ENCODE assay signal across 1 cellular context in the genomic region with DNA sequence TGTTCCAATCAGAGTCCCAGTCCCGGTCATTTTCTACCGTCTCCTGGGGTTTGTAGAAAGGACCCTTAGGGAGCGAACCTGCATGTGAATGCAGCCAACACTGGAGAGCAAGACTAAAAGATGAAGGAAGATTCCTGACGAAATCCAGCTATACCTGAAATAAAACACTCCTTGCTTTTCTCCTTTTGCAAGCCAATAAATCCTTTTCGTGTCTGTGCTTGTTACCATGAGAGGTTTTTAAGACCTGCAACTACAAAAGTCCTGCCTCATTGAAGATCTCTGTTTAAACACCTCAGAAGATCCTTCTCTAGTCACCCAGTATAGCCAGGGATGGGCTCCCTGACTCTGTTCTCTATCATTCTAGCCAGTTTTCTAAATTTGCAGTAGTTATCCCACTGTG.
TF ChIP-seq lines count a peak whose summit lies in the region.

No MANE protein-coding gene starts in this region.

TF ChIP-seq in WTC11, 78 proteins besides CTCF, POLR2A, EP300 and RAD21 (continued from another document):
- no peak for TF ChIP-seq TP53 (CRISPR knock-in tag; IDR thresholded peaks at IDR 0.05)
- no peak for TF ChIP-seq GTF2I (CRISPR knock-in tag; conservative IDR thresholded peaks at IDR 0.05)
- TF ChIP-seq, protein P1, sequence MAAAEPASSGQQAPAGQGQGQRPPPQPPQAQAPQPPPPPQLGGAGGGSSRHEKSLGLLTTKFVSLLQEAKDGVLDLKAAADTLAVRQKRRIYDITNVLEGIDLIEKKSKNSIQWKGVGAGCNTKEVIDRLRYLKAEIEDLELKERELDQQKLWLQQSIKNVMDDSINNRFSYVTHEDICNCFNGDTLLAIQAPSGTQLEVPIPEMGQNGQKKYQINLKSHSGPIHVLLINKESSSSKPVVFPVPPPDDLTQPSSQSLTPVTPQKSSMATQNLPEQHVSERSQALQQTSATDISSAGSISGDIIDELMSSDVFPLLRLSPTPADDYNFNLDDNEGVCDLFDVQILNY (CRISPR knock-in tag; IDR thresholded peaks at IDR 0.05) = no peak
- TF ChIP-seq PRRX2 (CRISPR knock-in tag; IDR thresholded peaks at IDR 0.05) = no peak
- TF ChIP-seq, protein P2, sequence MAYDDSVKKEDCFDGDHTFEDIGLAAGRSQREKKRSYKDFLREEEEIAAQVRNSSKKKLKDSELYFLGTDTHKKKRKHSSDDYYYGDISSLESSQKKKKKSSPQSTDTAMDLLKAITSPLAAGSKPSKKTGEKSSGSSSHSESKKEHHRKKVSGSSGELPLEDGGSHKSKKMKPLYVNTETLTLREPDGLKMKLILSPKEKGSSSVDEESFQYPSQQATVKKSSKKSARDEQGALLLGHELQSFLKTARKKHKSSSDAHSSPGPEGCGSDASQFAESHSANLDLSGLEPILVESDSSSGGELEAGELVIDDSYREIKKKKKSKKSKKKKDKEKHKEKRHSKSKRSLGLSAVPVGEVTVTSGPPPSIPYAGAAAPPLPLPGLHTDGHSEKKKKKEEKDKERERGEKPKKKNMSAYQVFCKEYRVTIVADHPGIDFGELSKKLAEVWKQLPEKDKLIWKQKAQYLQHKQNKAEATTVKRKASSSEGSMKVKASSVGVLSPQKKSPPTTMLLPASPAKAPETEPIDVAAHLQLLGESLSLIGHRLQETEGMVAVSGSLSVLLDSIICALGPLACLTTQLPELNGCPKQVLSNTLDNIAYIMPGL (CRISPR knock-in tag; IDR thresholded peaks at IDR 0.05) = no peak
- TF ChIP-seq SP1 (CRISPR knock-in tag; conservative IDR thresholded peaks at IDR 0.05) = no peak
- no peak for TF ChIP-seq ZNF263 (CRISPR knock-in tag; IDR thresholded peaks at IDR 0.05; ENCODE audit: low read depth)
- TF ChIP-seq RELA (CRISPR knock-in tag; IDR thresholded peaks at IDR 0.05; ENCODE audit: borderline replicate concordance) = no peak
- TF ChIP-seq ELF4 (CRISPR knock-in tag; IDR thresholded peaks at IDR 0.05; ENCODE audit: low read depth) = no peak
- no peak for TF ChIP-seq ZBTB21 (CRISPR knock-in tag; IDR thresholded peaks at IDR 0.05; ENCODE audit: borderline replicate concordance)
